ENCODE assay signal across 23 cellular contexts in genomic region chr10:109343293-109343692, GRCh38.
DNase-seq lines count a peak whose midpoint lies in the region; FAIRE-seq and TF ChIP-seq lines count a peak whose summit lies in the region.
"Had no signal": no experiment of that assay in that cellular context is flagged by ENCODE, and none has a peak within 500 bp of the region (broad histone marks: within the 10 kb centered on the region; RNA-seq: fewer than 3 reads in every experiment).

No MANE protein-coding gene starts in this region.

- no peaks in the 10 kb centered on the region for H3K36me3 Mint-ChIP-seq in astrocyte (ENCODE audit: low read depth, unreplicated experiment)
- H3K36me3 Mint-ChIP-seq: CD4-positive, CD25-positive, alpha-beta regulatory T cell; stimulated activated effector memory CD8-positive, alpha-beta T cell treated with anti-CD3 and anti-CD28 coated beads, Interleukin-12 subunit alpha, Interleukin-12 subunit beta, amount 100 ng/mL, for 72 hours had no signal

- H3K9ac ChIP-seq in astrocyte (ENCODE audit: low read length), result no peak overlapping the region

- FAIRE-seq in HTR-8/SVneo (lab: Jason Lieb, UNC) (no peak), astrocyte (lab: Jason Lieb, UNC) (no peak), small intestine (lab: Jason Lieb, UNC) (no peak)
- FAIRE-seq: GM19239, keratinocyte had no signal

- no peaks in the 10 kb centered on the region for H3K36me3 ChIP-seq in astrocyte (ENCODE audit: insufficient read depth, low read length)
- no peaks in the 10 kb centered on the region for H3K36me3 ChIP-seq in small intestine (ENCODE audit: control insufficient read depth in 2 of 2, insufficient read depth in 2 of 2, low read length in 2 of 2)
- H3K36me3 ChIP-seq: thoracic aorta had no signal

- DNase-seq in AG08395 (ENCODE audit: low spot score) (peak; percentile 3), HTR-8/SVneo (ENCODE audit: insufficient read length, low spot score) (peak; percentile 28), astrocyte (ENCODE audit: low read depth) (peak; percentile 88), kidney tubule cell (ENCODE audit: low spot score) (peak; percentile 90), activated gamma-delta T cell (lab: John Stamatoyannopoulos, UW) (no peak), midbrain (lab: John Stamatoyannopoulos, UW) (no peak), small intestine (no peak)
- no peak for DNase-seq in stimulated activated CD4-positive, alpha-beta T cell treated with anti-CD3 and anti-CD28 coated beads, Interleukin-4, amount 100 ng/mL, for 1 hour
- DNase-seq: activated naive CD8-positive, alpha-beta T cell treated with anti-CD3 and anti-CD28 coated beads, Interleukin-2, amount 50 U/mL, for 24 hours; CD4-positive, CD25-positive, alpha-beta regulatory T cell; effector memory CD8-positive, alpha-beta T cell; H7; hippocampal formation; Karpas-422; NCI-H1436; NCI-H2171 treated with DMSO at 0.1 percent for 48 hours; NCI-H69 had no signal

- H4K20me1 ChIP-seq in astrocyte (ENCODE audit: insufficient read depth, low read length), result no peaks in the 10 kb centered on the region

- no peak overlapping the region for H2AFZ ChIP-seq in astrocyte (ENCODE audit: low read depth, low read length)

- H3K4me1 Mint-ChIP-seq in astrocyte (ENCODE audit: low read depth, unreplicated experiment), result peaks cover 18% of the 10 kb centered on the region
- H3K4me1 Mint-ChIP-seq: activated naive CD8-positive, alpha-beta T cell treated with anti-CD3 and anti-CD28 coated beads, Interleukin-2, amount 50 U/mL, for 24 hours; CD4-positive, CD25-positive, alpha-beta regulatory T cell; central memory CD8-positive, alpha-beta T cell; neural crest cell; stimulated activated effector memory CD8-positive, alpha-beta T cell treated with anti-CD3 and anti-CD28 coated beads, Interleukin-12 subunit alpha, Interleukin-12 subunit beta, amount 100 ng/mL, for 72 hours had no signal

- TF ChIP-seq CTCF in astrocyte (IDR thresholded peaks at IDR 0.05; ENCODE audit: insufficient read depth, low read depth, low read length), result no peak

- H3K4me3 Mint-ChIP-seq in astrocyte (ENCODE audit: unreplicated experiment), result no peak overlapping the region
- H3K4me3 Mint-ChIP-seq: activated naive CD8-positive, alpha-beta T cell treated with anti-CD3 and anti-CD28 coated beads, Interleukin-2, amount 50 U/mL, for 24 hours; CD4-positive, CD25-positive, alpha-beta regulatory T cell; central memory CD8-positive, alpha-beta T cell; effector memory CD8-positive, alpha-beta T cell; neural crest cell; stimulated activated effector memory CD8-positive, alpha-beta T cell treated with anti-CD3 and anti-CD28 coated beads, Interleukin-12 subunit alpha, Interleukin-12 subunit beta, amount 100 ng/mL, for 72 hours had no signal

- peaks cover 4% of the 10 kb centered on the region for H3K9me3 Mint-ChIP-seq in astrocyte (ENCODE audit: unreplicated experiment)
- H3K9me3 Mint-ChIP-seq: activated naive CD8-positive, alpha-beta T cell treated with anti-CD3 and anti-CD28 coated beads, Interleukin-2, amount 50 U/mL, for 24 hours; neural crest cell had no signal

- no peaks in the 10 kb centered on the region for H3K27me3 Mint-ChIP-seq in astrocyte (ENCODE audit: low read depth, unreplicated experiment)
- H3K27me3 Mint-ChIP-seq: activated naive CD8-positive, alpha-beta T cell treated with anti-CD3 and anti-CD28 coated beads, Interleukin-2, amount 50 U/mL, for 24 hours; CD4-positive, CD25-positive, alpha-beta regulatory T cell; central memory CD8-positive, alpha-beta T cell; effector memory CD8-positive, alpha-beta T cell had no signal

- H3K27me3 ChIP-seq in astrocyte (ENCODE audit: insufficient read depth, low read length) (no peaks in the 10 kb centered on the region), small intestine (ENCODE audit: control insufficient read depth in 2 of 2, insufficient read depth in 2 of 2, low read length in 2 of 2) (no peaks in the 10 kb centered on the region)

- WGBS in small intestine, 3 donors, result 61 to 80% (median 75%) methylated on average over 1 of the region's 1 CpG

- H3K79me2 ChIP-seq in astrocyte (ENCODE audit: insufficient read depth, low read length), result no peaks in the 10 kb centered on the region

- H3K4me1 ChIP-seq in astrocyte (ENCODE audit: insufficient read depth, low read length), result no peaks in the 10 kb centered on the region
- no peaks in the 10 kb centered on the region for H3K4me1 ChIP-seq in small intestine (ENCODE audit: control insufficient read depth in 2 of 2, insufficient read depth in 1 of 2, low read depth in 1 of 2, low read length in 1 of 2)

- H3K27ac ChIP-seq in astrocyte (ENCODE audit: low read depth, low read length) (peak overlapping the region; percentile 3), small intestine (ENCODE audit: low read depth in 1 of 2, low read length in 1 of 2) (no peak overlapping the region)
- H3K27ac ChIP-seq: thoracic aorta had no signal

- H3K4me3 ChIP-seq in astrocyte (ENCODE audit: insufficient read depth, low read depth, low read length), result no peak overlapping the region
- no peak overlapping the region for H3K4me3 ChIP-seq in small intestine (ENCODE audit: low read depth in 1 of 2, low read length in 2 of 2)
- H3K4me3 ChIP-seq: thoracic aorta had no signal

- H3K4me2 ChIP-seq in astrocyte (ENCODE audit: low read length), result no peak overlapping the region

- H3K9me3 ChIP-seq in astrocyte (ENCODE audit: insufficient read depth, low read depth, low read length) (no peaks in the 10 kb centered on the region), small intestine (ENCODE audit: control insufficient read depth, low read depth) (no peaks in the 10 kb centered on the region)
- H3K9me3 ChIP-seq: thoracic aorta had no signal

- peak overlapping the region; percentile 2 for H3K27ac Mint-ChIP-seq in astrocyte (ENCODE audit: unreplicated experiment)
- H3K27ac Mint-ChIP-seq: activated naive CD8-positive, alpha-beta T cell treated with anti-CD3 and anti-CD28 coated beads, Interleukin-2, amount 50 U/mL, for 24 hours; CD4-positive, CD25-positive, alpha-beta regulatory T cell; effector memory CD8-positive, alpha-beta T cell; stimulated activated effector memory CD8-positive, alpha-beta T cell treated with anti-CD3 and anti-CD28 coated beads, Interleukin-12 subunit alpha, Interleukin-12 subunit beta, amount 100 ng/mL, for 72 hours had no signal

Comparison
In these comparisons a context has a peak if more than half of its experiments do, and no peak if none do; other contexts are left out.
1. DNase-seq: peak in AG08395 (single experiment), HTR-8/SVneo (single experiment), astrocyte (single experiment) and kidney tubule cell (single experiment); none in activated gamma-delta T cell (single experiment), stimulated activated CD4-positive, alpha-beta T cell treated with anti-CD3 and anti-CD28 coated beads, Interleukin-4, amount 100 ng/mL, for 1 hour (single experiment), midbrain (single experiment) and small intestine (single experiment).